22 cellular contexts compared by ENCODE assay signal in genomic region chr3:143812411-143812968, GRCh38.
"Had no signal": no experiment of that assay in that cellular context is flagged by ENCODE, and none has a peak within 500 bp of the region (broad histone marks: within the 10 kb centered on the region; RNA-seq: fewer than 3 reads in every experiment).

No MANE protein-coding gene starts in this region.

- H3K36me3 ChIP-seq: brain microvascular endothelial cell, cardiac muscle cell had no signal

- H3K27me3 ChIP-seq: brain microvascular endothelial cell, cardiac muscle cell had no signal

- H3K4me3 ChIP-seq: cardiac muscle cell had no signal

- ATAC-seq: activated CD4-positive, alpha-beta T cell treated with anti-CD3 and anti-CD28 coated beads for 36 hours; activated CD8-positive, alpha-beta T cell treated with anti-CD3 and anti-CD28 coated beads for 36 hours; activated T-cell treated with anti-CD3 and anti-CD28 coated beads, Interleukin-2, amount 50 U/mL, for 72 hours; T-cell had no signal

- DNase-seq: activated CD4-positive, alpha-beta T cell treated with anti-CD3 and anti-CD28 coated beads for 36 hours; activated CD8-positive, alpha-beta memory T cell treated with anti-CD3 and anti-CD28 coated beads, Interleukin-2, amount 50 U/mL, for 4 hours; activated CD8-positive, alpha-beta T cell treated with anti-CD3 and anti-CD28 coated beads for 36 hours; activated gamma-delta T cell treated with Interleukin-2 at 50 U/mL for 16 hours; activated naive CD4-positive, alpha-beta T cell treated with anti-CD3 and anti-CD28 coated beads, Interleukin-2, amount 10 ng/mL, durations not matched to agents 7 days and 5 days; activated naive CD8-positive, alpha-beta T cell treated with anti-CD3 and anti-CD28 coated beads for 36 hours; activated T-cell treated with anti-CD3 and anti-CD28 coated beads, Interleukin-2, amount 50 U/mL, for 72 hours; brain microvascular endothelial cell; cerebellar nuclear complex; NCI-H1092 treated with DMSO at 0.1 percent for 48 hours; NCI-H1417 treated with DMSO at 0.1 percent for 48 hours; NCI-H1694; NCI-H2029 treated with DMSO at 0.1 percent for 48 hours; NCI-H510A treated with DMSO at 0.1 percent for 48 hours; NCI-H69; NK-92 treated with Interleukin-12 subunit alpha and Interleukin-12 subunit beta, amount 100 ng/mL, for 24 hours; SIG-M5; T-cell; T-helper 2 cell; T1000 had no signal

- H3K27ac ChIP-seq: brain microvascular endothelial cell, cardiac muscle cell, VCaP had no signal
